In genomic region chr17:14747576-14747940, GRCh38 we compare ENCODE assay signal across 13 cellular contexts.
"Had no signal": no experiment of that assay in that cellular context is flagged by ENCODE, and none has a peak within 500 bp of the region (broad histone marks: within the 10 kb centered on the region; RNA-seq: fewer than 3 reads in every experiment).

No MANE protein-coding gene starts in this region.

- H2AFZ ChIP-seq: parathyroid adenoma had no signal

- H3K36me3 ChIP-seq: adrenal gland, stomach, thoracic aorta had no signal

- H3K9me3 ChIP-seq: adrenal gland, stomach, thoracic aorta had no signal

- H3K9ac ChIP-seq: parathyroid adenoma had no signal

- DNase-seq: activated CD4-positive, alpha-beta T cell treated with anti-CD3 and anti-CD28 coated beads, Interleukin-2, amount 50 U/mL, for 1 hour; activated CD4-positive, CD25-positive, alpha-beta regulatory T cell; activated naive CD4-positive, alpha-beta T cell treated with anti-CD3 and anti-CD28 coated beads, Interleukin-2, amount 10 ng/mL, durations not matched to agents 7 days and 5 days; adrenal gland; caudate nucleus; effector CD8-positive, alpha-beta T cell; retina; stomach had no signal

- H3K27me3 ChIP-seq: adrenal gland, foreskin keratinocyte, stomach had no signal

- ATAC-seq: left lobe of liver had no signal

- H3K4me3 ChIP-seq: adrenal gland, coronary artery, stomach, thoracic aorta had no signal

- H3K27ac ChIP-seq: adrenal gland, coronary artery, foreskin keratinocyte, parathyroid adenoma, thoracic aorta had no signal

- H3K4me1 ChIP-seq: adrenal gland, parathyroid adenoma, stomach had no signal
